In the genomic region with DNA sequence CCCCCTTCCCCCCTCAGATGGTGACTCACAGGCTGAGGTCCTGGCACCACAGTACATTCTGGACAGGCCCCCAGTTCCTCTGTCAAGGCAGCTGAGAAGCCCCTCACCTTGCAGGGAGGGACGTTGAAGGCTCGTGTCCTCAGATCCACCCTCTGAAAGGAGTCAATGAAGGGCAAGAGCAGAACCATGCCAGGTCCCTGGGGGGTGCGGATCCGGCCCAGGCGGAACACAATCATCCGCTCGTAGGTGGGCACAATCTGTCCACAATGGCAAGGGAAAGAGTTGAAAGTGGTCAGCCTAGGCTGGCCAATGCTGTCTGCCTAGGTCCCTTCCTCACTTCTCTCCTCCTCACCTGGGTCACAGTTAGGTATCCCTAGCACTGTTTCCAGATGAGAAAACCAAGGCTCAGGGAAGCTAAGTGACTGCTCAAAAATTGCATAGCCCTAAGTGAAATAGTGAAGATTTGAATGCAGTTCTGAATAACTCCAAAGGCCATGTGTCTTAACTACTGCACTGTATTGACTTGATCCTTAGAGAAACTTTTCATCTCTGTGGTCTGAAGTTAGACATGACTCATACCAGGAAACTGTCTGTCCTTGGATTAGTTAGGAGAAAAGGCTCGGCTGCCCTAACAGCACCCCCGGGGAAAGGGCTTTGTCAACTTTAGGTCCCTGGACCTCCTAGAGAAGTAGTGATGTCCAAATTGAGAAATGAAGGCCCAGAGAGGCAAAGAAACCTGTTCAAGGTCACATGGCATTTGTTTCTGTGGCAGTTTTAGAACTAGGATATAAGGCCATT, we compare ENCODE assay signal across 11 cellular contexts. TPM values are rescaled to one million over a fixed set of nuclear protein-coding genes. Genes with fewer than 3 reads are reported as not detected.
A peak's percentile ranks its signal among the peaks of the same experiment; 100 is the strongest.
DNase-seq lines count a peak whose midpoint lies in the region; ATAC-seq and TF ChIP-seq lines count a peak whose summit lies in the region.
"Had no signal": no experiment of that assay in that cellular context is flagged by ENCODE, and none has a peak within 500 bp of the region (broad histone marks: within the 10 kb centered on the region; RNA-seq: fewer than 3 reads in every experiment).

No MANE protein-coding gene starts in this region.

- H3K36me3 ChIP-seq in PC-9 (ENCODE audit: low read depth) (no peaks in the 10 kb centered on the region), esophagus muscularis mucosa (peaks cover 0 to 44% (median 20%) of the 10 kb centered on the region in 4 donors)

- POLR2A ChIA-PET in PC-9 (lab: Charles Lee; ENCODE audit: unreplicated experiment), result no interaction called here

- peaks cover 22% of the 10 kb centered on the region for H3F3A ChIP-seq in PC-9 (ENCODE audit: insufficient read depth, low read depth)

- no peaks in the 10 kb centered on the region; the same call in 1 of the 2 replicates for H3K9me2 ChIP-seq in PC-9 (ENCODE audit: insufficient read depth)

- no TSS peak for BruUV-seq in PC-9 (replicated peaks; lab: Mats Ljungman, UMichigan)

- peak overlapping the region; percentile 59 for H3K4me2 ChIP-seq in PC-9

- H4K20me1 ChIP-seq in PC-9 (ENCODE audit: insufficient read depth), result no peaks in the 10 kb centered on the region

- 85% methylated on average over 9 of the region's 9 CpGs for WGBS in esophagus muscularis mucosa

- no peak for TF ChIP-seq EP300 in esophagus muscularis mucosa (IDR thresholded peaks at IDR 0.05)

- no peak for TF ChIP-seq POLR2A in esophagus muscularis mucosa (IDR thresholded peaks at IDR 0.05; ENCODE audit: low read depth)

- TF ChIP-seq CTCF in PC-9 (conservative IDR thresholded peaks at IDR 0.05) (no peak), esophagus muscularis mucosa (IDR thresholded peaks at IDR 0.05) (no peak)

- CTCF ChIA-PET in PC-9 (lab: Charles Lee), result interaction anchor here (0.6 to 0.7 kb wide), 2 partner anchors 16 to 59 kb away, joined by 4 to 6 read pairs; no protein-coding TSS in a partner anchor

- DNase-seq in COLO829 (ENCODE audit: low spot score), result peak; percentile 44
- peak; percentile 27 to 87 for DNase-seq in PC-9
- DNase-seq in esophagus muscularis mucosa (ENCODE audit: extremely low spot score), result no peak
- DNase-seq in renal cortical epithelial cell (ENCODE audit: low read depth), result peak; percentile 96
- no peak for DNase-seq in hypothalamus (lab: John Stamatoyannopoulos, UW)
- DNase-seq: DND-41, NCI-H526 had no signal

- intact Hi-C loops in PC-9 (cut with micrococcal nuclease; ENCODE audit: unreplicated experiment) (loop anchor here (10.0 kb wide), 1 partner anchor 216 kb away; a partner anchor contains a TSS), esophagus muscularis mucosa (cut with DNase I) (no loop called here)

- H2AFZ ChIP-seq in PC-9, result no peak overlapping the region

- no peaks in the 10 kb centered on the region; the same call in 1 of the 2 replicates for H3K79me2 ChIP-seq in PC-9 (ENCODE audit: low read depth)

- ATAC-seq in HG02973 (IDR thresholded peaks at IDR 0.05; ENCODE audit: unreplicated experiment) (no peak), GM18861 (IDR thresholded peaks at IDR 0.05; ENCODE audit: unreplicated experiment) (no peak), HG03095 (IDR thresholded peaks at IDR 0.05; ENCODE audit: unreplicated experiment) (no peak)
- ATAC-seq: WTC11 had no signal

- peaks cover 53% of the 10 kb centered on the region for H3K4me1 ChIP-seq in PC-9 (replicated peaks; ENCODE audit: insufficient read depth)
- peaks cover 91 to 98% (median 97%) of the 10 kb centered on the region in 4 donors for H3K4me1 ChIP-seq in esophagus muscularis mucosa

- H3K4me3 ChIP-seq in PC-9 (no peak overlapping the region), esophagus muscularis mucosa (no peak overlapping the region)

- peak overlapping the region; percentile 79 for H3K27ac ChIP-seq in PC-9
- peak overlapping the region; percentile 85 to 97 (median 85) for H3K27ac ChIP-seq in esophagus muscularis mucosa (replicated peaks in 1 of 4)

- H3K27me3 ChIP-seq in PC-9 (ENCODE audit: insufficient read depth, low read depth) (no peaks in the 10 kb centered on the region), esophagus muscularis mucosa (no peaks in the 10 kb centered on the region)

- H3K9me3 ChIP-seq in PC-9 (ENCODE audit: insufficient read depth, low read depth) (no peaks in the 10 kb centered on the region), esophagus muscularis mucosa (no peaks in the 10 kb centered on the region)

RNA-seq across cellular contexts. Expression of a gene that starts 2.9 kb away (rescaled TPM):
- total RNA-seq in PC-9 (2021) (6.0 and 6.1 TPM in 2 replicates), esophagus muscularis mucosa (10 to 100 TPM in 2 of 4 donors, 1 to 10 TPM in 2; 7.9 to 25.4 (median 14.9) TPM), renal cortical epithelial cell (23.2 and 36.5 TPM in 2 replicates)

RNA-seq across cellular contexts. Expression of a gene that starts 5.3 kb away (rescaled TPM):
- 67.2 and 81.8 TPM in 2 replicates for total RNA-seq in PC-9 (2021)
- total RNA-seq in esophagus muscularis mucosa, result 10 to 100 TPM; 48.0 to 61.6 (median 57.2) TPM
- 56.8 and 234 TPM in 2 replicates for total RNA-seq in renal cortical epithelial cell

Comparison
In these comparisons a context has a peak if more than half of its experiments do, and no peak if none do; other contexts are left out.
1. DNase-seq: peak in COLO829 (single experiment), PC-9 (2 of 2) and renal cortical epithelial cell (single experiment); none in esophagus muscularis mucosa (single experiment) and hypothalamus (0 of 51).